Comparison of ENCODE assay signal across 9 cellular contexts in genomic region chr14:69615471-69616407, GRCh38. TPM values are rescaled to one million over a fixed set of nuclear protein-coding genes. Genes with fewer than 3 reads are reported as not detected.
DNase-seq lines count a peak whose midpoint lies in the region; ATAC-seq and TF ChIP-seq lines count a peak whose summit lies in the region.
"Had no signal": no experiment of that assay in that cellular context is flagged by ENCODE, and none has a peak within 500 bp of the region (broad histone marks: within the 10 kb centered on the region; RNA-seq: fewer than 3 reads in every experiment).

No MANE protein-coding gene starts in this region.

- no peaks in the 10 kb centered on the region for H3K27me3 ChIP-seq in adrenal gland
- no peaks in the 10 kb centered on the region for H3K27me3 ChIP-seq in right cardiac atrium (ENCODE audit: control insufficient read depth, insufficient read depth)

- H3K27ac ChIP-seq in adrenal gland (peak overlapping the region; percentile 82 to 100 (median 89)), right cardiac atrium (ENCODE audit: low read length) (peak overlapping the region; percentile 86)

- H3K9me3 ChIP-seq in adrenal gland (replicated peaks in 1 of 3): no peaks in the 10 kb centered on the region
- H3K9me3 ChIP-seq in right cardiac atrium (ENCODE audit: control insufficient read depth, low read length): no peaks in the 10 kb centered on the region

- peak; percentile 62 for DNase-seq in AG09309 (ENCODE audit: low read depth)
- peak; percentile 62 for DNase-seq in NCI-H524 treated with DMSO at 0.1 percent for 48 hours (lab: John Stamatoyannopoulos, UW)
- DNase-seq in adrenal gland: peak; percentile 69 to 91 (median 83)
- DNase-seq in right cardiac atrium: peak in 2 of 3 donors; percentile 47 to 67
- DNase-seq in smooth muscle cell of the brain vasculature (ENCODE audit: low read depth, low spot score): peak; percentile 63
- DNase-seq in ecto neural progenitor cell (ENCODE audit: low spot score): no peak

- peak; percentile 32 for TF ChIP-seq POLR2A in GM18526 (IDR thresholded peaks at IDR 0.05; ENCODE audit: extremely low read depth, insufficient read length)
- TF ChIP-seq POLR2A in adrenal gland (IDR thresholded peaks at IDR 0.05): peak in 1 of 2 donors; percentile 65

- 10 to 11% (median 10%) methylated on average over 10 of the region's 10 CpGs for WGBS in adrenal gland, 4 donors
- 30% methylated on average over 10 of the region's 10 CpGs for WGBS in right cardiac atrium

- peaks cover 58 to 85% of the 10 kb centered on the region in 2 donors for H3K4me1 ChIP-seq in adrenal gland (replicated peaks in 1 of 2)
- H3K4me1 ChIP-seq in right cardiac atrium (ENCODE audit: control insufficient read depth, insufficient read depth, low read length): peaks cover 26% of the 10 kb centered on the region

- H3K4me3 ChIP-seq in AG09309 (ENCODE audit: control insufficient read depth, low read depth, low read length): peak overlapping the region; percentile 9; the same call in 1 of the 2 replicates
- H3K4me3 ChIP-seq in adrenal gland: peak overlapping the region in 1 of 4 donors; percentile 41
- H3K4me3 ChIP-seq in right cardiac atrium (ENCODE audit: low read length): peak overlapping the region; percentile 22

- intact Hi-C loops in adrenal gland (cut with DNase I): no loop called here
- intact Hi-C loops in right cardiac atrium (cut with DNase I): loop anchor here in 1 of 4 donors (5.0 kb wide), 1 partner anchor 97 kb away; no protein-coding TSS in a partner anchor

- TF ChIP-seq CTCF in AG09309 (IDR thresholded peaks at IDR 0.05; ENCODE audit: control insufficient read depth, insufficient read depth, low read depth, low read length, missing control alignments): no peak
- TF ChIP-seq CTCF in adrenal gland (IDR thresholded peaks at IDR 0.05): peak in 4 of 6 experiments; percentile 19 to 56 (median 38)

- H3K36me3 ChIP-seq in adrenal gland (replicated peaks in 1 of 2): no peaks in the 10 kb centered on the region

- peak; percentile 38 for ATAC-seq in HG03039 (IDR thresholded peaks at IDR 0.05; ENCODE audit: unreplicated experiment)
- peak; percentile 39 to 54 for ATAC-seq in right cardiac atrium

RNA-seq across cellular contexts. Expression of gene SUSD6, which starts 4.3 kb away (rescaled TPM):
- total RNA-seq in adrenal gland (10 to 100 TPM; 33.3 to 75.5 (median 52.0) TPM), right cardiac atrium (10 to 100 TPM; 16.5 to 25.9 (median 22.1) TPM)
- polyA plus RNA-seq in adrenal gland (10 to 100 TPM in 1 of 3 donors, 1 to 10 TPM in 2; 7.8 to 22.8 (median 9.3) TPM), right cardiac atrium (9.1 TPM)

RNA-seq across cellular contexts. Expression of gene CCDC177, which starts 41.1 kb away (rescaled TPM):
- under 1 TPM in 6 of 8 donors, not detected in 2; 0.04 to 0.61 (median 0.34) TPM for total RNA-seq in adrenal gland
- under 1 TPM in 2 of 3 donors, not detected in 1; 0.07 to 0.40 TPM for polyA plus RNA-seq in adrenal gland
- not detected for total RNA-seq in right cardiac atrium
- polyA plus RNA-seq in right cardiac atrium: not detected
- total RNA-seq: pulmonary artery endothelial cell had no signal
